ENCODE assay signal across 36 cellular contexts in genomic region chr16:5496013-5496412, GRCh38.
"Had no signal": no experiment of that assay in that cellular context is flagged by ENCODE, and none has a peak within 500 bp of the region (broad histone marks: within the 10 kb centered on the region; RNA-seq: fewer than 3 reads in every experiment).

No MANE protein-coding gene starts in this region.

- H3K36me3 ChIP-seq: MG63 had no signal

- DNase-seq: Karpas-422, Kasumi-1, MG63, MM.1S, MV-4-11, NCI-H1048, NCI-H1092, NCI-H1092 treated with DMSO at 0.1 percent for 48 hours, NCI-H1105, NCI-H1105 treated with DMSO at 0.1 percent for 48 hours, NCI-H1417, NCI-H1417 treated with DMSO at 0.1 percent for 48 hours, NCI-H1436, NCI-H1436 treated with DMSO at 0.1 percent for 48 hours, NCI-H146, NCI-H1694, NCI-H1694 treated with DMSO at 0.1 percent for 48 hours, NCI-H187, NCI-H187 treated with DMSO at 0.1 percent for 48 hours, NCI-H1930, NCI-H2029, NCI-H2029 treated with DMSO at 0.1 percent for 48 hours, NCI-H2081, NCI-H2081 treated with DMSO at 0.1 percent for 48 hours, NCI-H2107, NCI-H2171, NCI-H2171 treated with DMSO at 0.1 percent for 48 hours, NCI-H2227 treated with DMSO at 0.1 percent for 48 hours, NCI-H226, NCI-H345, NCI-H446, NCI-H446 treated with DMSO at 0.1 percent for 48 hours, NCI-H510A, NCI-H510A treated with DMSO at 0.1 percent for 48 hours, NCI-H524, NCI-H524 treated with DMSO at 0.1 percent for 48 hours had no signal

- H3K27me3 ChIP-seq: MG63 had no signal

- H3K4me3 ChIP-seq: MG63 had no signal

- H3K9me3 ChIP-seq: MG63 had no signal
